Comparison of ENCODE assay signal across 14 cellular contexts in genomic region chr9:91790912-91791311, GRCh38.
"Had no signal": no experiment of that assay in that cellular context is flagged by ENCODE, and none has a peak within 500 bp of the region (broad histone marks: within the 10 kb centered on the region; RNA-seq: fewer than 3 reads in every experiment).

No MANE protein-coding gene starts in this region.

- ATAC-seq: activated CD4-positive, CD25-positive, alpha-beta regulatory T cell treated with anti-CD3 and anti-CD28 coated beads, Interleukin-2, amount 50 U/mL, for 24 hours; heart right ventricle had no signal

- H3K4me1 ChIP-seq: ascending aorta, heart right ventricle, testis had no signal

- H3K4me3 Mint-ChIP-seq: activated naive CD8-positive, alpha-beta T cell; neural crest cell; stimulated activated naive CD8-positive, alpha-beta T cell treated with anti-CD3 and anti-CD28 coated beads, Interleukin-15, Interleukin-2, amounts not matched to agents 100 ng/mL and 50 ng/mL, for 24 hours had no signal

- DNase-seq: activated CD4-positive, alpha-beta T cell treated with anti-CD3 and anti-CD28 coated beads, Interleukin-2, amount 50 U/mL, for 48 hours; activated gamma-delta T cell; activated T-cell treated with anti-CD3 and anti-CD28 coated beads, Interleukin-2, amount 50 U/mL, for 48 hours; heart right ventricle; ovary; stimulated activated CD4-positive, alpha-beta T cell treated with anti-CD3 and anti-CD28 coated beads, Interleukin-15, amount 100 ng/mL, for 24 hours; stimulated activated CD4-positive, alpha-beta T cell treated with anti-CD3 and anti-CD28 coated beads, Interleukin-4, amount 100 ng/mL, for 24 hours; T-helper 2 cell; testis had no signal

- H3K27ac Mint-ChIP-seq: activated naive CD8-positive, alpha-beta T cell; stimulated activated naive CD8-positive, alpha-beta T cell treated with anti-CD3 and anti-CD28 coated beads, Interleukin-15, Interleukin-2, amounts not matched to agents 100 ng/mL and 50 ng/mL, for 24 hours had no signal

- H3K27ac ChIP-seq: ascending aorta, heart right ventricle, ovary, testis had no signal

- H3K4me3 ChIP-seq: ascending aorta, heart right ventricle, ovary, testis had no signal

- H3K9me3 ChIP-seq: ascending aorta, ovary, testis had no signal

- H3K36me3 ChIP-seq: ascending aorta, heart right ventricle, ovary had no signal

- H3K27me3 ChIP-seq: ascending aorta, heart right ventricle, testis had no signal

- H3K36me3 Mint-ChIP-seq: activated naive CD8-positive, alpha-beta T cell had no signal
